In genomic region chr9:136561779-136562178, GRCh38 we compare ENCODE assay signal across 31 cellular contexts.
"Had no signal": no experiment of that assay in that cellular context is flagged by ENCODE, and none has a peak within 500 bp of the region (broad histone marks: within the 10 kb centered on the region; RNA-seq: fewer than 3 reads in every experiment).

No MANE protein-coding gene starts in this region.

- ATAC-seq: activated CD4-positive, CD25-positive, alpha-beta regulatory T cell treated with anti-CD3 and anti-CD28 coated beads, Interleukin-2, amount 50 U/mL, for 24 hours; activated CD8-positive, alpha-beta T cell treated with anti-CD3 and anti-CD28 coated beads for 36 hours; activated naive CD8-positive, alpha-beta T cell treated with anti-CD3 and anti-CD28 coated beads, Interleukin-2, amount 50 U/mL, for 24 hours; activated T-cell treated with anti-CD3 and anti-CD28 coated beads, Interleukin-2, amount 50 U/mL, for 4 hours; activated T-helper 17 cell treated with anti-CD3 and anti-CD28 coated beads, Interleukin-2, amount 50 U/mL, for 72 hours; body of pancreas; gastroesophageal sphincter; T-helper 17 cell had no signal

- FAIRE-seq: endometrium, endothelial cell of umbilical vein had no signal

- H3K4me3 ChIP-seq: adrenal gland, body of pancreas, colonic mucosa, esophagus squamous epithelium, gastroesophageal sphincter had no signal

- H3K36me3 ChIP-seq: adrenal gland, colonic mucosa, esophagus squamous epithelium, gastroesophageal sphincter, WERI-Rb-1 had no signal

- H3K9me3 ChIP-seq: adrenal gland, body of pancreas, colonic mucosa, gastroesophageal sphincter had no signal

- H3K27me3 ChIP-seq: adrenal gland, body of pancreas, colonic mucosa, gastroesophageal sphincter had no signal

- H3K4me1 ChIP-seq: colonic mucosa had no signal

- DNase-seq: activated B cell treated with CpG ODN at 0.5 μM for 24 hours; activated CD4-positive, alpha-beta T cell treated with anti-CD3 and anti-CD28 coated beads for 48 hours; activated CD4-positive, alpha-beta T cell treated with anti-CD3 and anti-CD28 coated beads, Interleukin-2, amount 50 U/mL, for 1 hour; activated CD4-positive, alpha-beta T cell treated with anti-CD3 and anti-CD28 coated beads, Interleukin-2, amount 50 U/mL, for 48 hours; activated CD8-positive, alpha-beta memory T cell treated with anti-CD3 and anti-CD28 coated beads for 24 hours; activated CD8-positive, alpha-beta T cell treated with anti-CD3 and anti-CD28 coated beads for 36 hours; activated effector memory CD4-positive, alpha-beta T cell treated with anti-CD3 and anti-CD28 coated beads, Interleukin-2, amount 50 U/mL, for 16 hours; activated naive CD4-positive, alpha-beta T cell treated with anti-CD3 and anti-CD28 coated beads for 36 hours; activated naive CD8-positive, alpha-beta T cell treated with anti-CD3 and anti-CD28 coated beads for 36 hours; activated naive CD8-positive, alpha-beta T cell treated with anti-CD3 and anti-CD28 coated beads, Interleukin-2, amount 50 U/mL, for 24 hours; activated T-cell treated with anti-CD3 and anti-CD28 coated beads, Interleukin-2, amount 50 U/mL, for 4 hours; adrenal gland; amygdala; aorta; body of pancreas; central memory CD4-positive, alpha-beta T cell; cerebellar nuclear complex; colonic mucosa; effector CD8-positive, alpha-beta T cell; esophagus squamous epithelium; foreskin melanocyte; T-helper 1 cell; T-helper 17 cell; T1000; WERI-Rb-1 had no signal

- H3K27ac ChIP-seq: adrenal gland, body of pancreas, colonic mucosa, epithelial cell of prostate, esophagus squamous epithelium, gastroesophageal sphincter, WERI-Rb-1 had no signal
